12 cellular contexts compared by ENCODE assay signal in genomic region chr7:101986335-101986734, GRCh38.
DNase-seq lines count a peak whose midpoint lies in the region; ATAC-seq and TF ChIP-seq lines count a peak whose summit lies in the region.
"Had no signal": no experiment of that assay in that cellular context is flagged by ENCODE, and none has a peak within 500 bp of the region (broad histone marks: within the 10 kb centered on the region; RNA-seq: fewer than 3 reads in every experiment).

No MANE protein-coding gene starts in this region.

- H3K27me3 ChIP-seq in H9 (ENCODE audit: insufficient read depth, low read length) = no peaks in the 10 kb centered on the region
- H3K27me3 ChIP-seq in right atrium auricular region = no peaks in the 10 kb centered on the region
- H3K27me3 ChIP-seq in gastrocnemius medialis = no peaks in the 10 kb centered on the region
- H3K27me3 ChIP-seq: spleen had no signal

- ATAC-seq in gastrocnemius medialis = peak; percentile 91 to 93
- ATAC-seq in HG03175 (IDR thresholded peaks at IDR 0.05; ENCODE audit: unreplicated experiment) = no peak
- no peak for ATAC-seq in HG03045 (IDR thresholded peaks at IDR 0.05; ENCODE audit: unreplicated experiment)

- no peak overlapping the region for H2BK20ac ChIP-seq in H9 (ENCODE audit: low read depth, low read length, poor library complexity, severe bottlenecking)

- H4K91ac ChIP-seq in H9 (ENCODE audit: insufficient read length, low read depth, low read length) = no peak overlapping the region

- H3K18ac ChIP-seq in H9 (ENCODE audit: insufficient read length, low read depth, low read length) = no peak overlapping the region

- no peak overlapping the region for H2BK5ac ChIP-seq in H9 (ENCODE audit: insufficient read length, low read length)

- no peak overlapping the region for H2AK5ac ChIP-seq in H9 (ENCODE audit: insufficient read length, low read length)

- H3K56ac ChIP-seq in H9 (ENCODE audit: insufficient read length, low read depth, low read length) = no peak overlapping the region

- no peak overlapping the region for H3K14ac ChIP-seq in H9 (ENCODE audit: insufficient read depth, low read length)

- H2BK12ac ChIP-seq in H9 (ENCODE audit: insufficient read length, low read depth, low read length) = no peak overlapping the region

- H3K23me2 ChIP-seq in H9 (ENCODE audit: insufficient read length, low read depth, low read length, poor library complexity, severe bottlenecking) = no peaks in the 10 kb centered on the region

- no peaks in the 10 kb centered on the region for H4K20me1 ChIP-seq in H9 (ENCODE audit: control insufficient read depth, insufficient read depth, insufficient read length)

- no CpG with 5 or more reads among the region's 8 CpGs for WGBS in H9 (ENCODE audit: extremely low coverage, insufficient read length, low lambda C conversion rate)

- no peak overlapping the region for H2BK15ac ChIP-seq in H9 (ENCODE audit: low read depth, low read length)

- no peak overlapping the region for H4K8ac ChIP-seq in H9 (replicated peaks; ENCODE audit: insufficient read length, low read depth, low read length)

- H3K4me3 ChIP-seq in astrocyte of the spinal cord (ENCODE audit: low read depth, low read length) = no peak overlapping the region
- H3K4me3 ChIP-seq in right atrium auricular region = no peak overlapping the region
- H3K4me3 ChIP-seq in gastrocnemius medialis = peak overlapping the region in 1 of 4 donors; percentile 27
- H3K4me3 ChIP-seq: spleen had no signal

- H3K9me3 ChIP-seq in H9 (ENCODE audit: control insufficient read depth, low read depth, low read length) (peaks cover 7% of the 10 kb centered on the region), right atrium auricular region (no peaks in the 10 kb centered on the region), gastrocnemius medialis (no peaks in the 10 kb centered on the region)
- H3K9me3 ChIP-seq: spleen had no signal

- peaks cover 36 to 39% of the 10 kb centered on the region in 2 experiments for H3K4me1 Mint-ChIP-seq in H9
- H3K4me1 Mint-ChIP-seq: activated CD4-positive, alpha-beta memory T cell treated with anti-CD3 and anti-CD28 coated beads, Interleukin-2, amount 10 ng/mL, durations not matched to agents 7 days and 5 days had no signal

- no peak for DNase-seq in H9
- peak; percentile 28 for DNase-seq in astrocyte of the spinal cord (ENCODE audit: low read depth, low spot score)
- DNase-seq in right atrium auricular region (ENCODE audit: low spot score) = no peak
- peak; percentile 30 to 65 for DNase-seq in gastrocnemius medialis
- DNase-seq in LoVo (ENCODE audit: low spot score) = no peak
- no peak for DNase-seq in NCI-H1417 treated with DMSO at 0.1 percent for 48 hours (lab: John Stamatoyannopoulos, UW)
- DNase-seq: activated CD4-positive, alpha-beta memory T cell treated with anti-CD3 and anti-CD28 coated beads, Interleukin-2, amount 10 ng/mL, durations not matched to agents 7 days and 5 days; activated naive CD4-positive, alpha-beta T cell treated with anti-CD3 and anti-CD28 coated beads for 36 hours; NCI-H1694; spleen had no signal

- H3K27me3 Mint-ChIP-seq in H9 (ENCODE audit: low read depth) = no peaks in the 10 kb centered on the region
- H3K27me3 Mint-ChIP-seq: activated CD4-positive, alpha-beta memory T cell treated with anti-CD3 and anti-CD28 coated beads, Interleukin-2, amount 10 ng/mL, durations not matched to agents 7 days and 5 days had no signal

- H3K27ac Mint-ChIP-seq in H9 = peak overlapping the region; percentile 69 to 84 (median 70); a peak in 4 of 7 replicates
- H3K27ac Mint-ChIP-seq: activated CD4-positive, alpha-beta memory T cell treated with anti-CD3 and anti-CD28 coated beads, Interleukin-2, amount 10 ng/mL, durations not matched to agents 7 days and 5 days; activated naive CD4-positive, alpha-beta T cell treated with anti-CD3 and anti-CD28 coated beads for 36 hours had no signal

- H3K27ac ChIP-seq in H9 (ENCODE audit: insufficient read length, low read depth, low read length) = no peak overlapping the region
- H3K27ac ChIP-seq in right atrium auricular region = peak overlapping the region; percentile 59 to 72
- H3K27ac ChIP-seq in gastrocnemius medialis = peak overlapping the region; percentile 64 to 76 (median 73)
- H3K27ac ChIP-seq: spleen had no signal

- H2AFZ ChIP-seq in H9 (ENCODE audit: low read length) = no peak overlapping the region

- no peak overlapping the region for H3K23ac ChIP-seq in H9 (ENCODE audit: insufficient read length, low read depth, low read length)

- no peak overlapping the region for H3K4me2 ChIP-seq in H9 (ENCODE audit: insufficient read depth, insufficient read length, low read length)

- peaks cover 6% of the 10 kb centered on the region for H3K79me1 ChIP-seq in H9 (ENCODE audit: insufficient read depth, low read depth, low read length, poor library complexity, severe bottlenecking)

- no peak overlapping the region for H3K4me3 Mint-ChIP-seq in H9
- H3K4me3 Mint-ChIP-seq: activated CD4-positive, alpha-beta memory T cell treated with anti-CD3 and anti-CD28 coated beads, Interleukin-2, amount 10 ng/mL, durations not matched to agents 7 days and 5 days; activated naive CD4-positive, alpha-beta T cell treated with anti-CD3 and anti-CD28 coated beads for 36 hours had no signal

- intact Hi-C loops in gastrocnemius medialis (cut with DNase I; ENCODE audit: low total_unique reads) = loop anchor here (5.0 kb wide), 1 partner anchor 169 kb away; the partner anchor contains the start of gene CUX1

- H3K9ac ChIP-seq in H9 (ENCODE audit: extremely low read depth, insufficient read length, low read length) = no peak overlapping the region

- H3K36me3 ChIP-seq in right atrium auricular region (no peaks in the 10 kb centered on the region), gastrocnemius medialis (no peaks in the 10 kb centered on the region)

- TF ChIP-seq CTCF in H9 (conservative IDR thresholded peaks at IDR 0.05) (no peak), astrocyte of the spinal cord (IDR thresholded peaks at IDR 0.05; ENCODE audit: low read depth, low read length) (no peak), right atrium auricular region (IDR thresholded peaks at IDR 0.05) (no peak), gastrocnemius medialis (IDR thresholded peaks at IDR 0.05 in 4 of 5, conservative IDR thresholded peaks at IDR 0.05 in 1 of 5) (no peak)

- H3T11ph ChIP-seq in H9 (ENCODE audit: low read length) = no peak overlapping the region

- H4K5ac ChIP-seq in H9 (ENCODE audit: insufficient read length, low read depth, low read length) = no peak overlapping the region

- in situ Hi-C loops in astrocyte of the spinal cord (cut with HindIII; ENCODE audit: low sequenced_read_pairs) = no loop called here
- in situ Hi-C loops in gastrocnemius medialis (cut with MboI; ENCODE audit: low sequenced_read_pairs in 4 of 4) = no loop called here

- peaks cover 3 to 11% of the 10 kb centered on the region in 2 experiments; a peak in 3 of 5 replicates for H3K9me3 Mint-ChIP-seq in H9
- H3K9me3 Mint-ChIP-seq: activated naive CD4-positive, alpha-beta T cell treated with anti-CD3 and anti-CD28 coated beads for 36 hours had no signal

- TF ChIP-seq POLR2A in gastrocnemius medialis (IDR thresholded peaks at IDR 0.05) = no peak

- H3K4me1 ChIP-seq in H9 (ENCODE audit: insufficient read depth, low read length) = peaks cover 14% of the 10 kb centered on the region; the same call in 1 of the 2 replicates
- H3K4me1 ChIP-seq in right atrium auricular region = peaks cover 0 to 30% of the 10 kb centered on the region in 2 donors
- peaks cover 18 to 19% of the 10 kb centered on the region in 2 donors for H3K4me1 ChIP-seq in gastrocnemius medialis

- peaks cover 13 to 26% (median 20%) of the 10 kb centered on the region in 3 experiments; a peak in 6 of 7 replicates for H3K36me3 Mint-ChIP-seq in H9 (ENCODE audit: insufficient read depth in 1 of 3, low read depth in 3 of 3)

- H3K4ac ChIP-seq in H9 (ENCODE audit: low read depth, low read length) = no peak overlapping the region

- H2BK120ac ChIP-seq in H9 (ENCODE audit: low read depth, low read length, poor library complexity, severe bottlenecking) = no peak overlapping the region

- peaks cover 1% of the 10 kb centered on the region; the same call in 1 of the 2 replicates for H3K79me2 ChIP-seq in H9 (ENCODE audit: insufficient read depth, low read length)

Comparison
In these comparisons a context has a peak if more than half of its experiments do, and no peak if none do; other contexts are left out.
1. DNase-seq: peak in astrocyte of the spinal cord (single experiment) and gastrocnemius medialis (2 of 2); none in H9 (single experiment), right atrium auricular region (single experiment), LoVo (single experiment) and NCI-H1417 treated with DMSO at 0.1 percent for 48 hours (single experiment).
2. ATAC-seq: peak in gastrocnemius medialis (2 of 2); none in HG03175 (single experiment) and HG03045 (single experiment).